ENCODE assay signal across 9 cellular contexts in the genomic region with DNA sequence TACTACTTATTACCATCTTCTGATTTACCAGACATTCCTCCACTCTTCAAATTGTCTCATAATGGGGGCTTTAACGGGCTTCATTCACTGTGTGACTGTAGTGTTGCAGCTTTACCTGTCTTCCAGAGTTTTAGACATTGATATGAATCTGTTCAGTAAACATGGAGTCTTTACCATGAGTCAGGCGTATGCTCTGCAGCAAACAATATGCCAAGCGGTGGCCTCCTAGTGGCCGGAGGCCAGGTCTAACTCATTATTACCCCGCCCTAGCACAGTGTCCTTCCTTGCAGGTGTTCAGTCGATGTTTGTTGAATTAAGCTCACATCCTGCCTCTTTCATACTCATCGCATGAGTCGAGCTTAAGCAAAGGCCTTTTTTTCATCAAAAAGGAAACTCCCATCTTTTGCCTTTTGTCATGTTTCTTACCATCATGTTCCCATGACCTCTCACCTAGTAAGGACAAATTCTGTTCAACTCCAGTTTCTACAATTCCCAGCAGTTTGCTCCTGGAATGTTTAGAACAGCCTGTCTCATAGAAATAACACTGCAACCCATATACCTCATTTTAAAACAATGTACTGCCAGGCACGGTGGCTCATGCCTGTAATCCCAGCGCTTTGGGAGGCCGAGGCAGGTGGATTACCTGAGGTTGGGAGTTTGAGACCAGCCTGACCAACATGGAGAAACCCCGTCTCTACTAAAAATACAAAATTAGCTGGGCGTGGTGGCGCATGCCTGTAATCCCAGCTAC. TPM values are rescaled to one million over a fixed set of nuclear protein-coding genes. Genes with fewer than 3 reads are reported as not detected.
DNase-seq lines count a peak whose midpoint lies in the region; ATAC-seq and TF ChIP-seq lines count a peak whose summit lies in the region.
"Had no signal": no experiment of that assay in that cellular context is flagged by ENCODE, and none has a peak within 500 bp of the region (broad histone marks: within the 10 kb centered on the region; RNA-seq: fewer than 3 reads in every experiment).

No MANE protein-coding gene starts in this region.

- in situ Hi-C loops in astrocyte of the cerebellum (cut with HindIII; ENCODE audit: low sequenced_read_pairs): no loop called here

- no peaks in the 10 kb centered on the region for H3K9me3 ChIP-seq in SU-DHL-6 (ENCODE audit: insufficient read depth, low read length)
- no peaks in the 10 kb centered on the region for H3K9me3 ChIP-seq in thoracic aorta

- ATAC-seq in HG03196 (IDR thresholded peaks at IDR 0.05; ENCODE audit: unreplicated experiment) (peak; percentile 39), thoracic aorta (ENCODE audit: insufficient number of reproducible peaks, low FRiP score, low read depth) (no peak), HG02623 (IDR thresholded peaks at IDR 0.05; ENCODE audit: unreplicated experiment) (no peak)

- H3F3A ChIP-seq in SU-DHL-6 (ENCODE audit: insufficient read depth): no peaks in the 10 kb centered on the region

- H3K27ac ChIP-seq in SU-DHL-6 (ENCODE audit: low read depth, low read length): no peak overlapping the region
- peak overlapping the region; percentile 15 to 53 for H3K27ac ChIP-seq in thoracic aorta
- H3K27ac ChIP-seq: SK-N-MC had no signal

- DNase-seq in DMS153 (lab: John Stamatoyannopoulos, UW) (peak; percentile 60), astrocyte of the cerebellum (ENCODE audit: low read depth) (no peak), kidney tubule cell (ENCODE audit: low spot score) (peak; percentile 97), thoracic aorta (ENCODE audit: low spot score) (no peak), NCI-H1436 treated with DMSO at 0.1 percent for 48 hours (lab: John Stamatoyannopoulos, UW) (no peak)

- no peak overlapping the region for H3K4me3 ChIP-seq in SU-DHL-6 (ENCODE audit: insufficient read depth, low read length, poor library complexity, severe bottlenecking)
- no peak overlapping the region for H3K4me3 ChIP-seq in astrocyte of the cerebellum (ENCODE audit: low read depth, low read length)
- no peak overlapping the region for H3K4me3 ChIP-seq in thoracic aorta
- H3K4me3 ChIP-seq: SK-N-MC had no signal

- H3K27me3 ChIP-seq in SU-DHL-6 (ENCODE audit: low read length) (no peaks in the 10 kb centered on the region), thoracic aorta (replicated peaks; ENCODE audit: insufficient read depth) (no peaks in the 10 kb centered on the region)

- no peak overlapping the region for H3K9ac ChIP-seq in SU-DHL-6 (ENCODE audit: low read length)

- peak; percentile 26 for TF ChIP-seq CTCF in SU-DHL-6 (IDR thresholded peaks at IDR 0.05; ENCODE audit: insufficient read depth, low read length, poor library complexity, severe bottlenecking)
- peak; percentile 52 for TF ChIP-seq CTCF in astrocyte of the cerebellum (IDR thresholded peaks at IDR 0.05; ENCODE audit: low read depth, low read length, missing control alignments)
- peak; percentile 9 for TF ChIP-seq CTCF in thoracic aorta (IDR thresholded peaks at IDR 0.05)

- no peak overlapping the region for H3K4me2 ChIP-seq in SU-DHL-6 (ENCODE audit: low read depth, low read length, poor library complexity, severe bottlenecking)

- H3K79me2 ChIP-seq in SU-DHL-6 (ENCODE audit: insufficient read depth, low read length): no peaks in the 10 kb centered on the region

- no peak overlapping the region for H2AFZ ChIP-seq in SU-DHL-6 (ENCODE audit: low read depth, low read length, severe bottlenecking)

- no peaks in the 10 kb centered on the region for H3K9me2 ChIP-seq in SU-DHL-6 (replicated peaks; ENCODE audit: insufficient read depth, low read length)

- H3K4me1 ChIP-seq in thoracic aorta (ENCODE audit: control insufficient read depth in 1 of 2, low read depth in 2 of 2): peaks cover 18 to 33% of the 10 kb centered on the region in 2 donors

- no peaks in the 10 kb centered on the region for H3K36me3 ChIP-seq in SU-DHL-6 (ENCODE audit: low read length)
- no peaks in the 10 kb centered on the region for H3K36me3 ChIP-seq in thoracic aorta

- no peaks in the 10 kb centered on the region for H4K20me1 ChIP-seq in SU-DHL-6 (ENCODE audit: low read depth, low read length)

RNA-seq across cellular contexts. Expression of gene TUBD1, which starts 39.4 kb away (rescaled TPM):
- total RNA-seq in thoracic aorta: 10 to 100 TPM; 11.0 to 28.0 TPM

RNA-seq across cellular contexts. Expression of gene RPS6KB1, which starts 39.6 kb away (rescaled TPM):
- 10 to 100 TPM; 31.0 to 62.6 TPM for total RNA-seq in thoracic aorta

Comparison
In these comparisons a context has a peak if more than half of its experiments do, and no peak if none do; other contexts are left out.
1. DNase-seq: peak in DMS153 (single experiment) and kidney tubule cell (single experiment); none in astrocyte of the cerebellum (single experiment), thoracic aorta (single experiment) and NCI-H1436 treated with DMSO at 0.1 percent for 48 hours (single experiment).
2. Peak in every context shown above with its lines, with median percentiles within 50 percentile points of each other: CTCF ChIP-seq.